In genomic region chr15:36579792-36580431, GRCh38 we compare ENCODE assay signal across 8 cellular contexts. TPM values are rescaled to one million over a fixed set of nuclear protein-coding genes. Genes with fewer than 3 reads are reported as not detected.
DNase-seq lines count a peak whose midpoint lies in the region; ATAC-seq and TF ChIP-seq lines count a peak whose summit lies in the region.

No MANE protein-coding gene starts in this region.

- peak overlapping the region; percentile 68 for H3K4me3 ChIP-seq in GM12865 (ENCODE audit: low read depth, low read length)
- peak overlapping the region; percentile 92 for H3K4me3 ChIP-seq in Loucy (ENCODE audit: low read length, poor library complexity, severe bottlenecking)
- H3K4me3 ChIP-seq in hepatocyte = peak overlapping the region; percentile 37
- peak overlapping the region; percentile 93 for H3K4me3 ChIP-seq in skeletal muscle satellite cell (ENCODE audit: low read length)

- no peaks in the 10 kb centered on the region for H3K9me3 ChIP-seq in Loucy (ENCODE audit: insufficient read depth, low read depth, low read length)
- H3K9me3 ChIP-seq in hepatocyte (ENCODE audit: low read depth) = no peaks in the 10 kb centered on the region
- H3K9me3 ChIP-seq in skeletal muscle satellite cell (replicated peaks; ENCODE audit: low read length) = no peaks in the 10 kb centered on the region

- 0 out of 2 replicates have a peak, but pooled peaks cover 6% of the 10 kb centered on the region for H3K79me2 ChIP-seq in Loucy (ENCODE audit: insufficient read depth, low read length)
- peaks cover 36% of the 10 kb centered on the region for H3K79me2 ChIP-seq in hepatocyte

- peak; percentile 52 for DNase-seq in GM12865 (ENCODE audit: low read depth)
- peak; percentile 33 for DNase-seq in hepatocyte (ENCODE audit: low spot score)
- no peak for DNase-seq in AG20443 (ENCODE audit: low spot score)
- no peak for DNase-seq in NCI-H774 (lab: John Stamatoyannopoulos, UW)

- H3K27ac Mint-ChIP-seq in activated naive CD8-positive, alpha-beta T cell = peak overlapping the region; percentile 92

- H3K9me3 Mint-ChIP-seq in activated naive CD8-positive, alpha-beta T cell (ENCODE audit: low read depth) = no peaks in the 10 kb centered on the region

- H3K4me2 ChIP-seq in Loucy (ENCODE audit: low read depth, low read length, poor library complexity, severe bottlenecking) = peak overlapping the region; percentile 89
- H3K4me2 ChIP-seq in hepatocyte = peak overlapping the region; percentile 85
- H3K4me2 ChIP-seq in skeletal muscle satellite cell (ENCODE audit: low read length) = peak overlapping the region; percentile 95

- peak overlapping the region; percentile 95 for H2AFZ ChIP-seq in Loucy (ENCODE audit: low read length)
- H2AFZ ChIP-seq in hepatocyte = peak overlapping the region; percentile 78

- no peaks in the 10 kb centered on the region for H3K27me3 ChIP-seq in Loucy (ENCODE audit: insufficient read depth, low read length, poor library complexity, severe bottlenecking)
- H3K27me3 ChIP-seq in hepatocyte = no peaks in the 10 kb centered on the region
- H3K27me3 ChIP-seq in skeletal muscle satellite cell (ENCODE audit: control insufficient read depth, insufficient read depth, low read length) = no peaks in the 10 kb centered on the region

- H4K20me1 ChIP-seq in Loucy (ENCODE audit: insufficient read depth, low read length, poor library complexity, severe bottlenecking) (no peaks in the 10 kb centered on the region), hepatocyte (ENCODE audit: insufficient read depth, poor library complexity, severe bottlenecking) (no peaks in the 10 kb centered on the region)

- WGBS in hepatocyte (ENCODE audit: low lambda C conversion rate, missing lambda C conversion rate) = 51% methylated on average over 17 of the region's 17 CpGs

- peaks cover 20% of the 10 kb centered on the region for H3K4me1 ChIP-seq in Loucy (ENCODE audit: insufficient read depth, low read length, poor library complexity, severe bottlenecking)
- peaks cover 8% of the 10 kb centered on the region for H3K4me1 ChIP-seq in hepatocyte (ENCODE audit: insufficient read depth)
- H3K4me1 ChIP-seq in skeletal muscle satellite cell (ENCODE audit: control insufficient read depth, insufficient read depth, low read length) = peaks cover 6% of the 10 kb centered on the region

- no peaks in the 10 kb centered on the region for H3F3A ChIP-seq in Loucy (ENCODE audit: low read depth)

- TF ChIP-seq CTCF in GM12865 (IDR thresholded peaks at IDR 0.05; ENCODE audit: insufficient read depth, low read depth, low read length, missing control alignments) = no peak
- TF ChIP-seq CTCF in Loucy (conservative IDR thresholded peaks at IDR 0.05; ENCODE audit: low read length) = no peak
- no peak for TF ChIP-seq CTCF in hepatocyte (IDR thresholded peaks at IDR 0.05; ENCODE audit: poor library complexity)

- H3K36me3 Mint-ChIP-seq in activated naive CD8-positive, alpha-beta T cell = no peaks in the 10 kb centered on the region

- no peaks in the 10 kb centered on the region for H3K9me2 ChIP-seq in Loucy (replicated peaks; ENCODE audit: low read depth, low read length)
- H3K9me2 ChIP-seq in hepatocyte (replicated peaks; ENCODE audit: insufficient read depth) = no peaks in the 10 kb centered on the region

- H3K27me3 Mint-ChIP-seq in activated naive CD8-positive, alpha-beta T cell = no peaks in the 10 kb centered on the region

- no peaks in the 10 kb centered on the region for H3K36me3 ChIP-seq in Loucy (ENCODE audit: insufficient read depth, low read length)
- no peaks in the 10 kb centered on the region for H3K36me3 ChIP-seq in hepatocyte (replicated peaks; ENCODE audit: insufficient read depth, low read depth)
- H3K36me3 ChIP-seq in skeletal muscle satellite cell (ENCODE audit: insufficient read depth, low read length) = no peaks in the 10 kb centered on the region

- peak overlapping the region; percentile 94 for H3K27ac ChIP-seq in hepatocyte

- peaks cover 31% of the 10 kb centered on the region for H3K4me1 Mint-ChIP-seq in activated naive CD8-positive, alpha-beta T cell (ENCODE audit: low read depth)

- peak; percentile 32 for ATAC-seq in GM21529 (IDR thresholded peaks at IDR 0.05; ENCODE audit: unreplicated experiment)

- peak overlapping the region; percentile 90 for H3K4me3 Mint-ChIP-seq in activated naive CD8-positive, alpha-beta T cell

- peak overlapping the region; percentile 79 for H3K9ac ChIP-seq in Loucy (ENCODE audit: low read depth, low read length, poor library complexity, severe bottlenecking)
- peak overlapping the region; percentile 97 for H3K9ac ChIP-seq in skeletal muscle satellite cell (ENCODE audit: low read depth, low read length)

RNA-seq across cellular contexts. Expression of gene CDIN1, which starts 0.5 kb away (rescaled TPM):
- total RNA-seq in hepatocyte = 13.8 and 17.9 TPM in 2 replicates
- polyA plus RNA-seq in hepatocyte = 12.3 and 13.1 TPM in 2 replicates
- total RNA-seq in skeletal muscle satellite cell (2012; rRNA removed) = 9.6 and 31.7 TPM in 2 replicates

Comparison
In these comparisons a context has a peak if more than half of its experiments do, and no peak if none do; other contexts are left out.
1. DNase-seq: peak in GM12865 (single experiment) and hepatocyte (single experiment); none in AG20443 (single experiment) and NCI-H774 (single experiment).
2. H3K4me3 ChIP-seq: peak in every context shown above with its lines; median percentile 93 in skeletal muscle satellite cell; 92 in Loucy; 68 in GM12865; 37 in hepatocyte.
3. Peak in every context shown above with its lines, with median percentiles within 50 percentile points of each other: H3K4me2 ChIP-seq.